In the genomic region with DNA sequence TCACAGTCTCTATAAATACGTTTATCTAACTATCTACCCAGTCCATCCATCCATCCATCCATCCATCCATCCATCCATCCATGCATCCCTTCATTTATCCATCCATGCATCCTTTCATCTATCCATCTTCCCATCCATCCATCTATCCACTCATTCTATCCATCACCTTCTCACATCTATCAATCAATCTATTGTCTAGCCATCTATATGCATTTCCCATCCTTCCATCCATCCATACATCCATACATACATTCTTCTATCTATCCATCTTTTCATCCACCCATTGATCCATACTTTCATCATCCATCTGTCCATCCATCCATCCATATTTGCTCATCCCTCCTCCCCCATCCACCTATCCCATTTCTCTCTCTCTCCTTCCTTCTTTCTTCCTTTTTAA, we compare ENCODE assay signal across 8 cellular contexts.
"Had no signal": no experiment of that assay in that cellular context is flagged by ENCODE, and none has a peak within 500 bp of the region (broad histone marks: within the 10 kb centered on the region; RNA-seq: fewer than 3 reads in every experiment).

No MANE protein-coding gene starts in this region.

- DNase-seq: GM23248, GOT3, H9, HCEC 1CT, HFFc6, KG1 had no signal

- H2AFZ ChIP-seq: GM23248 had no signal

- H3K9ac ChIP-seq: GM23248 had no signal

- H3K4me3 ChIP-seq: GM23248 had no signal

- FAIRE-seq: H54 had no signal

- H3K27ac ChIP-seq: GM23248, HL-60 had no signal
